Comparison of ENCODE assay signal across 1 cellular context in the genomic region with DNA sequence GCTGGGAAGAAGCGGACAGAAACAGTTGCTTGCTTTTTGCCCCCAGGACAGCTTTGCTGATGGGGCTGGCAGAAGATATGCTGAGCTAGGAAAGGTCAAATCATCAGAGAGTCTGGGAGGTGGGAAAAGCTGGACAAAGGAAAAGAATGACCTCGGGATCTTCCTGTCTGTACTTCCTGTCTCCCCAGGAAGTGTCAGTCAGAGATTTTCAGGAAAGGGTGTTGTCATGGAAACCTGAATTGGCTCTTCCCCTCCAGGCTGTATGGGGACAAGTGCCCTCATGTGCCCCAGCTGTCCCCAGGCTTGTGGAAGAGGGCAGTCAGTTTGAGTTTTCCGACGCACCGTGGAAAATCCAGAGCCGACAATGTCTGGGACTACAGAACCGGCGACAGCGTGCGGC.
TF ChIP-seq lines count a peak whose summit lies in the region.

No MANE protein-coding gene starts in this region.

TF ChIP-seq in SK-N-SH, 30 proteins besides CTCF, POLR2A, EP300 and RAD21 (continued from another document):
- TF ChIP-seq, protein P1, sequence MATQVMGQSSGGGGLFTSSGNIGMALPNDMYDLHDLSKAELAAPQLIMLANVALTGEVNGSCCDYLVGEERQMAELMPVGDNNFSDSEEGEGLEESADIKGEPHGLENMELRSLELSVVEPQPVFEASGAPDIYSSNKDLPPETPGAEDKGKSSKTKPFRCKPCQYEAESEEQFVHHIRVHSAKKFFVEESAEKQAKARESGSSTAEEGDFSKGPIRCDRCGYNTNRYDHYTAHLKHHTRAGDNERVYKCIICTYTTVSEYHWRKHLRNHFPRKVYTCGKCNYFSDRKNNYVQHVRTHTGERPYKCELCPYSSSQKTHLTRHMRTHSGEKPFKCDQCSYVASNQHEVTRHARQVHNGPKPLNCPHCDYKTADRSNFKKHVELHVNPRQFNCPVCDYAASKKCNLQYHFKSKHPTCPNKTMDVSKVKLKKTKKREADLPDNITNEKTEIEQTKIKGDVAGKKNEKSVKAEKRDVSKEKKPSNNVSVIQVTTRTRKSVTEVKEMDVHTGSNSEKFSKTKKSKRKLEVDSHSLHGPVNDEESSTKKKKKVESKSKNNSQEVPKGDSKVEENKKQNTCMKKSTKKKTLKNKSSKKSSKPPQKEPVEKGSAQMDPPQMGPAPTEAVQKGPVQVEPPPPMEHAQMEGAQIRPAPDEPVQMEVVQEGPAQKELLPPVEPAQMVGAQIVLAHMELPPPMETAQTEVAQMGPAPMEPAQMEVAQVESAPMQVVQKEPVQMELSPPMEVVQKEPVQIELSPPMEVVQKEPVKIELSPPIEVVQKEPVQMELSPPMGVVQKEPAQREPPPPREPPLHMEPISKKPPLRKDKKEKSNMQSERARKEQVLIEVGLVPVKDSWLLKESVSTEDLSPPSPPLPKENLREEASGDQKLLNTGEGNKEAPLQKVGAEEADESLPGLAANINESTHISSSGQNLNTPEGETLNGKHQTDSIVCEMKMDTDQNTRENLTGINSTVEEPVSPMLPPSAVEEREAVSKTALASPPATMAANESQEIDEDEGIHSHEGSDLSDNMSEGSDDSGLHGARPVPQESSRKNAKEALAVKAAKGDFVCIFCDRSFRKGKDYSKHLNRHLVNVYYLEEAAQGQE (IDR thresholded peaks at IDR 0.05; ENCODE audit: low read depth, low read length) = no peak
- TF ChIP-seq NRF1 (IDR thresholded peaks at IDR 0.05; ENCODE audit: low read depth, low read length) = no peak
- TF ChIP-seq, protein P2, sequence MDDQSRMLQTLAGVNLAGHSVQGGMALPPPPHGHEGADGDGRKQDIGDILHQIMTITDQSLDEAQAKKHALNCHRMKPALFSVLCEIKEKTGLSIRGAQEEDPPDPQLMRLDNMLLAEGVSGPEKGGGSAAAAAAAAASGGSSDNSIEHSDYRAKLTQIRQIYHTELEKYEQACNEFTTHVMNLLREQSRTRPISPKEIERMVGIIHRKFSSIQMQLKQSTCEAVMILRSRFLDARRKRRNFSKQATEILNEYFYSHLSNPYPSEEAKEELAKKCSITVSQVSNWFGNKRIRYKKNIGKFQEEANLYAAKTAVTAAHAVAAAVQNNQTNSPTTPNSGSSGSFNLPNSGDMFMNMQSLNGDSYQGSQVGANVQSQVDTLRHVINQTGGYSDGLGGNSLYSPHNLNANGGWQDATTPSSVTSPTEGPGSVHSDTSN (IDR thresholded peaks at IDR 0.05) = no peak
- no peak for TF ChIP-seq FOSL2 (IDR thresholded peaks at IDR 0.05; ENCODE audit: borderline replicate concordance, low read depth)
- no peak for TF ChIP-seq FOXM1 (IDR thresholded peaks at IDR 0.05; ENCODE audit: low read depth)
- no peak for TF ChIP-seq GABPA (IDR thresholded peaks at IDR 0.05; ENCODE audit: low read depth)
- no peak for TF ChIP-seq CHD2 (IDR thresholded peaks at IDR 0.05; ENCODE audit: low read length, partially characterized antibody)
- no peak for TF ChIP-seq ELF1 (IDR thresholded peaks at IDR 0.05)
- no peak for TF ChIP-seq TEAD4 (IDR thresholded peaks at IDR 0.05; ENCODE audit: borderline replicate concordance, insufficient read depth)
- no peak for TF ChIP-seq POLR2AphosphoS5 (IDR thresholded peaks at IDR 0.05; ENCODE audit: low read depth, low read length)
- no peak for TF ChIP-seq SIN3A (IDR thresholded peaks at IDR 0.05; ENCODE audit: borderline replicate concordance, low read depth, low read length)
- TF ChIP-seq RFX5 (IDR thresholded peaks at IDR 0.05; ENCODE audit: low read length) = no peak
- no peak for TF ChIP-seq NFIC (IDR thresholded peaks at IDR 0.05; ENCODE audit: borderline replicate concordance)
- TF ChIP-seq, protein P3, sequence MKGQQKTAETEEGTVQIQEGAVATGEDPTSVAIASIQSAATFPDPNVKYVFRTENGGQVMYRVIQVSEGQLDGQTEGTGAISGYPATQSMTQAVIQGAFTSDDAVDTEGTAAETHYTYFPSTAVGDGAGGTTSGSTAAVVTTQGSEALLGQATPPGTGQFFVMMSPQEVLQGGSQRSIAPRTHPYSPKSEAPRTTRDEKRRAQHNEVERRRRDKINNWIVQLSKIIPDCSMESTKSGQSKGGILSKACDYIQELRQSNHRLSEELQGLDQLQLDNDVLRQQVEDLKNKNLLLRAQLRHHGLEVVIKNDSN (IDR thresholded peaks at IDR 0.05; ENCODE audit: borderline replicate concordance, low read depth) = no peak
